In the genomic region with DNA sequence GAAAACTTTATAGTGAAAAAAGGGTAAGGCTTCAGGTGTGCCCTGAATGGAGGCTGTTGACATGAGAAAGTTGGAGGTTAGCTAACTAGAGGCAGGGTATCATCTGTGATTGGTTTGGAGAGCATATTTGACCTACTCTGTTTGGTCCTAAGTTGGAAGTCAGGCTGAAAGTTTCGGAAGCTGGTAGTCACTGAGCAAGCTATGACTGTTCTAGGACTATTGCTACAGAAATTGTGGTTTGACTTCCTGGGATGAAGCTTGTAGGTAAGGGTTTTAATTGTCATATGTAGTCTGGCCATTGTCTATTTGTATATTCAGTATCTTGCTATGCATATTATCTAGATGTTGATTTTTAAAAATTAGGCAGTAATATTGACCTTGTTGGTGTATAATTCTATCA, we compare ENCODE assay signal across 29 cellular contexts.
"Had no signal": no experiment of that assay in that cellular context is flagged by ENCODE, and none has a peak within 500 bp of the region (broad histone marks: within the 10 kb centered on the region; RNA-seq: fewer than 3 reads in every experiment).

No MANE protein-coding gene starts in this region.

- DNase-seq: colonic mucosa; cortex of kidney; dermis blood vessel endothelial cell; dorsolateral prefrontal cortex; effector CD4-positive, alpha-beta T cell; effector CD8-positive, alpha-beta T cell; effector memory CD4-positive, alpha-beta T cell; effector memory CD8-positive, alpha-beta T cell; endodermal cell; erythroblast; esophagus squamous epithelium; foreskin fibroblast; foreskin keratinocyte; foreskin melanocyte; gastrocnemius medialis; glutamatergic neuron; head of caudate nucleus; heart left ventricle; heart right ventricle had no signal

- H3K9me3 Mint-ChIP-seq: endodermal cell had no signal

- H3K9me3 ChIP-seq: colonic mucosa, esophagus muscularis mucosa, esophagus squamous epithelium, gastrocnemius medialis, gastroesophageal sphincter, heart left ventricle had no signal

- H3K4me3 Mint-ChIP-seq: dendritic cell treated with granulocyte-macrophage colony-stimulating factor and Interleukin-4, amounts not matched to agents 40 ng/mL and 50 ng/mL, for 4 days; effector memory CD8-positive, alpha-beta T cell; endodermal cell had no signal

- FAIRE-seq: colon, endometrium, endothelial cell of umbilical vein, frontal cortex had no signal

- H3K36me3 ChIP-seq: colonic mucosa, esophagus muscularis mucosa, esophagus squamous epithelium, gastrocnemius medialis, gastroesophageal sphincter, heart left ventricle, heart right ventricle had no signal

- H3K4me1 ChIP-seq: colonic mucosa, esophagus muscularis mucosa, esophagus squamous epithelium, gastroesophageal sphincter, heart left ventricle, heart right ventricle had no signal

- H3K27ac ChIP-seq: colonic mucosa, coronary artery, dorsolateral prefrontal cortex, epithelial cell of prostate, esophagus muscularis mucosa, esophagus squamous epithelium, foreskin keratinocyte, gastrocnemius medialis, gastroesophageal sphincter, heart left ventricle, heart right ventricle had no signal

- H3K27me3 ChIP-seq: colonic mucosa, dorsolateral prefrontal cortex, esophagus muscularis mucosa, esophagus squamous epithelium, foreskin keratinocyte, gastrocnemius medialis, gastroesophageal sphincter, heart left ventricle, heart right ventricle had no signal

- H3K27ac Mint-ChIP-seq: dendritic cell treated with granulocyte-macrophage colony-stimulating factor and Interleukin-4, amounts not matched to agents 40 ng/mL and 50 ng/mL, for 4 days; effector memory CD8-positive, alpha-beta T cell; endodermal cell had no signal

- ATAC-seq: effector memory CD8-positive, alpha-beta T cell; esophagus mucosa; foreskin keratinocyte; gastrocnemius medialis; gastroesophageal sphincter; heart left ventricle; heart right ventricle had no signal

- H3K4me1 Mint-ChIP-seq: endodermal cell had no signal

- H3K27me3 Mint-ChIP-seq: dendritic cell treated with granulocyte-macrophage colony-stimulating factor and Interleukin-4, amounts not matched to agents 40 ng/mL and 50 ng/mL, for 4 days; effector memory CD8-positive, alpha-beta T cell had no signal

- H3K4me3 ChIP-seq: colonic mucosa, coronary artery, dorsolateral prefrontal cortex, esophagus muscularis mucosa, esophagus squamous epithelium, gastrocnemius medialis, gastroesophageal sphincter, heart left ventricle, heart right ventricle had no signal
